ENCODE assay signal across 23 cellular contexts in the genomic region with DNA sequence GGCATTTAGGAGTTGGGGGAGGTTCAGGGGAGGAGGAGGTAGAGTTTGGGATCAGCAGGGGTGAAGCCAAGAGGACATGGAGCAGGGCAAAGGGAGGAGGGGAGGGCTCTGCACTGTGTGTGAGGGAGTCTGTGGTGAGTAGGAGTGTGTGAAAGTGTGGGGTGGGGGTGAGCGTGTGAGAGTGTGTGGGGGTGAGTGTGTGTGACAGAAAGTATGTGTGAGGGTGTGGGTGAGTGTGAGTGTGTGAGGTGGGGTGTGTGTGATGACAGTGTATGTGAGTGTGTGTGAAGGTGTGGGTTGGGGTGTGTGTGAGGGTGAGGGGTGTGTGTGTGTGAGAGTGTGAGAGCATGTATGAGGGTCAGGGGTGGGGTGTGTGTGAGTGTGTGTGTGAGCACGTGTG.
A peak's percentile ranks its signal among the peaks of the same experiment; 100 is the strongest.
DNase-seq lines count a peak whose midpoint lies in the region; ATAC-seq and TF ChIP-seq lines count a peak whose summit lies in the region.
"Had no signal": no experiment of that assay in that cellular context is flagged by ENCODE, and none has a peak within 500 bp of the region (broad histone marks: within the 10 kb centered on the region; RNA-seq: fewer than 3 reads in every experiment).

No MANE protein-coding gene starts in this region.

- DNase-seq in activated CD4-positive, alpha-beta T cell treated with anti-CD3 and anti-CD28 coated beads, Interleukin-2, amount 10 ng/mL, durations not matched to agents 24 days and 14 days = no peak
- no peak for DNase-seq in activated CD4-positive, alpha-beta T cell treated with anti-CD3 and anti-CD28 coated beads for 36 hours
- DNase-seq in activated T-helper 1 cell treated with anti-CD3 and anti-CD28 coated beads, Interleukin-12 subunit alpha, Interleukin-12 subunit beta, Interleukin-2, Interleukin-4 antibody, amounts not matched to agents 30 ng/mL and 10 ng/mL and 1 ng/mL, durations not matched to agents 14 hours and 24 hours and 36 hours (ENCODE audit: low spot score) = no peak
- no peak for DNase-seq in naive thymus-derived CD4-positive, alpha-beta T cell
- DNase-seq in NCI-H446 treated with DMSO at 0.1 percent for 48 hours (lab: John Stamatoyannopoulos, UW) = no peak
- DNase-seq in GM20000 (ENCODE audit: low spot score) = no peak
- DNase-seq: Caco-2; CD8-positive, alpha-beta T cell; MM.1S; NCI-H1417; NCI-H1694; NCI-H2029 treated with DMSO at 0.1 percent for 48 hours; NCI-H69; SIG-M5 had no signal

- intact Hi-C loops in activated CD4-positive, alpha-beta T cell treated with anti-CD3 and anti-CD28 coated beads, Interleukin-2, amount 10 ng/mL, durations not matched to agents 24 days and 14 days (cut with micrococcal nuclease) = no loop called here
- intact Hi-C loops in activated CD4-positive, alpha-beta T cell treated with anti-CD3 and anti-CD28 coated beads for 36 hours (cut with DNase I, micrococcal nuclease) = no loop called here
- intact Hi-C loops in activated T-helper 1 cell treated with anti-CD3 and anti-CD28 coated beads, Interleukin-12 subunit alpha, Interleukin-12 subunit beta, Interleukin-2, Interleukin-4 antibody, amounts not matched to agents 30 ng/mL and 10 ng/mL and 1 ng/mL, durations not matched to agents 14 hours and 24 hours and 36 hours (cut with micrococcal nuclease) = no loop called here
- intact Hi-C loops in naive thymus-derived CD4-positive, alpha-beta T cell (cut with micrococcal nuclease) = no loop called here

- no peaks in the 10 kb centered on the region for H3K27me3 ChIP-seq in naive thymus-derived CD4-positive, alpha-beta T cell (ENCODE audit: control insufficient read depth in 2 of 2, insufficient read depth in 2 of 2, low read length in 2 of 2)

- ATAC-seq in activated CD4-positive, alpha-beta T cell treated with anti-CD3 and anti-CD28 coated beads for 36 hours = no peak
- peak; percentile 20 for ATAC-seq in naive thymus-derived CD4-positive, alpha-beta T cell
- ATAC-seq in stimulated activated memory B cell treated with anti-CD40 and anti-IgM and Interleukin-4, amounts not matched to agents 10 μg/mL and 1 μg/mL and 100 μg/mL, for 72 hours = peak; percentile 10
- ATAC-seq in GM18498 (IDR thresholded peaks at IDR 0.05; ENCODE audit: unreplicated experiment) = no peak
- ATAC-seq: CD8-positive, alpha-beta T cell; Panc1 had no signal

- H3K4me1 ChIP-seq in naive thymus-derived CD4-positive, alpha-beta T cell (ENCODE audit: control insufficient read depth in 2 of 2, insufficient read depth in 2 of 2, low read length in 2 of 2) = no peaks in the 10 kb centered on the region
- H3K4me1 ChIP-seq: Caco-2, HAP-1 had no signal

- H3K27ac ChIP-seq in naive thymus-derived CD4-positive, alpha-beta T cell (ENCODE audit: low read depth, low read length) = no peak overlapping the region
- H3K27ac ChIP-seq: 22Rv1, C4-2B, KMS-11, SK-N-MC had no signal

- H3K9me3 Mint-ChIP-seq in activated CD4-positive, alpha-beta T cell treated with anti-CD3 and anti-CD28 coated beads, Interleukin-2, amount 10 ng/mL, durations not matched to agents 24 days and 14 days = peaks cover 21% of the 10 kb centered on the region
- peaks cover 4% of the 10 kb centered on the region for H3K9me3 Mint-ChIP-seq in activated CD4-positive, alpha-beta T cell treated with anti-CD3 and anti-CD28 coated beads for 36 hours (ENCODE audit: low read depth)
- peaks cover 42% of the 10 kb centered on the region for H3K9me3 Mint-ChIP-seq in activated T-helper 1 cell treated with anti-CD3 and anti-CD28 coated beads, Interleukin-12 subunit alpha, Interleukin-12 subunit beta, Interleukin-2, Interleukin-4 antibody, amounts not matched to agents 30 ng/mL and 10 ng/mL and 1 ng/mL, durations not matched to agents 14 hours and 24 hours and 36 hours
- H3K9me3 Mint-ChIP-seq in naive thymus-derived CD4-positive, alpha-beta T cell = peaks cover 0 to 40% (median 18%) of the 10 kb centered on the region in 11 donors
- peaks cover 34% of the 10 kb centered on the region for H3K9me3 Mint-ChIP-seq in stimulated activated memory B cell treated with anti-CD40 and anti-IgM and Interleukin-4, amounts not matched to agents 10 μg/mL and 1 μg/mL and 100 μg/mL, for 72 hours

- CTCF ChIA-PET in activated CD4-positive, alpha-beta T cell treated with anti-CD3 and anti-CD28 coated beads for 36 hours (lab: Charles Lee) = no interaction called here
- CTCF ChIA-PET in naive thymus-derived CD4-positive, alpha-beta T cell (lab: Charles Lee) = no interaction called here

- no peak overlapping the region for H3K4me3 ChIP-seq in naive thymus-derived CD4-positive, alpha-beta T cell (ENCODE audit: low read length)
- H3K4me3 ChIP-seq: HAP-1, SK-N-MC had no signal

- H3K36me3 ChIP-seq in naive thymus-derived CD4-positive, alpha-beta T cell (ENCODE audit: control insufficient read depth in 2 of 3, insufficient read depth in 3 of 3, low read length in 3 of 3) = no peaks in the 10 kb centered on the region
- H3K36me3 ChIP-seq: HAP-1 had no signal

- POLR2A ChIA-PET in activated CD4-positive, alpha-beta T cell treated with anti-CD3 and anti-CD28 coated beads for 36 hours (lab: Charles Lee) = no interaction called here
- POLR2A ChIA-PET in naive thymus-derived CD4-positive, alpha-beta T cell (lab: Charles Lee) = no interaction called here

- peaks cover 55% of the 10 kb centered on the region for H3K36me3 Mint-ChIP-seq in activated CD4-positive, alpha-beta T cell treated with anti-CD3 and anti-CD28 coated beads, Interleukin-2, amount 10 ng/mL, durations not matched to agents 24 days and 14 days (ENCODE audit: low read depth)
- H3K36me3 Mint-ChIP-seq in activated CD4-positive, alpha-beta T cell treated with anti-CD3 and anti-CD28 coated beads for 36 hours (ENCODE audit: low read depth) = no peaks in the 10 kb centered on the region
- peaks cover 21% of the 10 kb centered on the region for H3K36me3 Mint-ChIP-seq in activated T-helper 1 cell treated with anti-CD3 and anti-CD28 coated beads, Interleukin-12 subunit alpha, Interleukin-12 subunit beta, Interleukin-2, Interleukin-4 antibody, amounts not matched to agents 30 ng/mL and 10 ng/mL and 1 ng/mL, durations not matched to agents 14 hours and 24 hours and 36 hours (ENCODE audit: low read depth)
- peaks cover 0 to 9% (median 6%) of the 10 kb centered on the region in 5 donors for H3K36me3 Mint-ChIP-seq in naive thymus-derived CD4-positive, alpha-beta T cell
- peaks cover 16% of the 10 kb centered on the region for H3K36me3 Mint-ChIP-seq in stimulated activated memory B cell treated with anti-CD40 and anti-IgM and Interleukin-4, amounts not matched to agents 10 μg/mL and 1 μg/mL and 100 μg/mL, for 72 hours
- H3K36me3 Mint-ChIP-seq: CD8-positive, alpha-beta T cell had no signal

- peaks cover 0 to 16% (median 0%) of the 10 kb centered on the region in 3 experiments for H3K9me3 ChIP-seq in naive thymus-derived CD4-positive, alpha-beta T cell (ENCODE audit: control insufficient read depth in 2 of 3, low read length in 3 of 3)

- H3K4me3 Mint-ChIP-seq in activated CD4-positive, alpha-beta T cell treated with anti-CD3 and anti-CD28 coated beads, Interleukin-2, amount 10 ng/mL, durations not matched to agents 24 days and 14 days = no peak overlapping the region
- H3K4me3 Mint-ChIP-seq in activated CD4-positive, alpha-beta T cell treated with anti-CD3 and anti-CD28 coated beads for 36 hours = no peak overlapping the region
- no peak overlapping the region for H3K4me3 Mint-ChIP-seq in activated T-helper 1 cell treated with anti-CD3 and anti-CD28 coated beads, Interleukin-12 subunit alpha, Interleukin-12 subunit beta, Interleukin-2, Interleukin-4 antibody, amounts not matched to agents 30 ng/mL and 10 ng/mL and 1 ng/mL, durations not matched to agents 14 hours and 24 hours and 36 hours
- no peak overlapping the region for H3K4me3 Mint-ChIP-seq in naive thymus-derived CD4-positive, alpha-beta T cell
- no peak overlapping the region for H3K4me3 Mint-ChIP-seq in stimulated activated memory B cell treated with anti-CD40 and anti-IgM and Interleukin-4, amounts not matched to agents 10 μg/mL and 1 μg/mL and 100 μg/mL, for 72 hours
- H3K4me3 Mint-ChIP-seq: B cell; CD8-positive, alpha-beta T cell had no signal

- peaks cover 27% of the 10 kb centered on the region for H3K27me3 Mint-ChIP-seq in activated CD4-positive, alpha-beta T cell treated with anti-CD3 and anti-CD28 coated beads, Interleukin-2, amount 10 ng/mL, durations not matched to agents 24 days and 14 days
- peaks cover 7% of the 10 kb centered on the region for H3K27me3 Mint-ChIP-seq in activated CD4-positive, alpha-beta T cell treated with anti-CD3 and anti-CD28 coated beads for 36 hours
- peaks cover 15% of the 10 kb centered on the region for H3K27me3 Mint-ChIP-seq in activated T-helper 1 cell treated with anti-CD3 and anti-CD28 coated beads, Interleukin-12 subunit alpha, Interleukin-12 subunit beta, Interleukin-2, Interleukin-4 antibody, amounts not matched to agents 30 ng/mL and 10 ng/mL and 1 ng/mL, durations not matched to agents 14 hours and 24 hours and 36 hours (ENCODE audit: insufficient read depth)
- H3K27me3 Mint-ChIP-seq in naive thymus-derived CD4-positive, alpha-beta T cell = peaks cover 25 to 41% (median 31%) of the 10 kb centered on the region in 5 donors
- H3K27me3 Mint-ChIP-seq in stimulated activated memory B cell treated with anti-CD40 and anti-IgM and Interleukin-4, amounts not matched to agents 10 μg/mL and 1 μg/mL and 100 μg/mL, for 72 hours = peaks cover 47% of the 10 kb centered on the region

- H3K4me1 Mint-ChIP-seq in activated CD4-positive, alpha-beta T cell treated with anti-CD3 and anti-CD28 coated beads, Interleukin-2, amount 10 ng/mL, durations not matched to agents 24 days and 14 days = peaks cover 2% of the 10 kb centered on the region
- H3K4me1 Mint-ChIP-seq in activated CD4-positive, alpha-beta T cell treated with anti-CD3 and anti-CD28 coated beads for 36 hours = no peaks in the 10 kb centered on the region
- no peaks in the 10 kb centered on the region for H3K4me1 Mint-ChIP-seq in activated T-helper 1 cell treated with anti-CD3 and anti-CD28 coated beads, Interleukin-12 subunit alpha, Interleukin-12 subunit beta, Interleukin-2, Interleukin-4 antibody, amounts not matched to agents 30 ng/mL and 10 ng/mL and 1 ng/mL, durations not matched to agents 14 hours and 24 hours and 36 hours (ENCODE audit: low read depth)
- H3K4me1 Mint-ChIP-seq in naive thymus-derived CD4-positive, alpha-beta T cell = peaks cover 0 to 2% (median 0%) of the 10 kb centered on the region in 7 donors
- H3K4me1 Mint-ChIP-seq in stimulated activated memory B cell treated with anti-CD40 and anti-IgM and Interleukin-4, amounts not matched to agents 10 μg/mL and 1 μg/mL and 100 μg/mL, for 72 hours = no peaks in the 10 kb centered on the region
- H3K4me1 Mint-ChIP-seq: B cell had no signal

- peak overlapping the region; percentile 72 for H3K27ac Mint-ChIP-seq in activated CD4-positive, alpha-beta T cell treated with anti-CD3 and anti-CD28 coated beads, Interleukin-2, amount 10 ng/mL, durations not matched to agents 24 days and 14 days
- no peak overlapping the region for H3K27ac Mint-ChIP-seq in activated CD4-positive, alpha-beta T cell treated with anti-CD3 and anti-CD28 coated beads for 36 hours
- H3K27ac Mint-ChIP-seq in activated T-helper 1 cell treated with anti-CD3 and anti-CD28 coated beads, Interleukin-12 subunit alpha, Interleukin-12 subunit beta, Interleukin-2, Interleukin-4 antibody, amounts not matched to agents 30 ng/mL and 10 ng/mL and 1 ng/mL, durations not matched to agents 14 hours and 24 hours and 36 hours = peak overlapping the region; percentile 65
- H3K27ac Mint-ChIP-seq in naive thymus-derived CD4-positive, alpha-beta T cell = no peak overlapping the region
- no peak overlapping the region for H3K27ac Mint-ChIP-seq in stimulated activated memory B cell treated with anti-CD40 and anti-IgM and Interleukin-4, amounts not matched to agents 10 μg/mL and 1 μg/mL and 100 μg/mL, for 72 hours
- H3K27ac Mint-ChIP-seq: B cell; CD8-positive, alpha-beta T cell had no signal

- TF ChIP-seq CTCF in GM20000 (IDR thresholded peaks at IDR 0.05; ENCODE audit: extremely low read depth, missing control alignments) = no peak

Comparison
In these comparisons a context has a peak if more than half of its experiments do, and no peak if none do; other contexts are left out.
1. H3K27ac Mint-ChIP-seq: peak in activated CD4-positive, alpha-beta T cell treated with anti-CD3 and anti-CD28 coated beads, Interleukin-2, amount 10 ng/mL, durations not matched to agents 24 days and 14 days (single experiment) and activated T-helper 1 cell treated with anti-CD3 and anti-CD28 coated beads, Interleukin-12 subunit alpha, Interleukin-12 subunit beta, Interleukin-2, Interleukin-4 antibody, amounts not matched to agents 30 ng/mL and 10 ng/mL and 1 ng/mL, durations not matched to agents 14 hours and 24 hours and 36 hours (single experiment); none in activated CD4-positive, alpha-beta T cell treated with anti-CD3 and anti-CD28 coated beads for 36 hours (single experiment), naive thymus-derived CD4-positive, alpha-beta T cell (0 of 9) and stimulated activated memory B cell treated with anti-CD40 and anti-IgM and Interleukin-4, amounts not matched to agents 10 μg/mL and 1 μg/mL and 100 μg/mL, for 72 hours (single experiment).
2. ATAC-seq: peak in naive thymus-derived CD4-positive, alpha-beta T cell (single experiment) and stimulated activated memory B cell treated with anti-CD40 and anti-IgM and Interleukin-4, amounts not matched to agents 10 μg/mL and 1 μg/mL and 100 μg/mL, for 72 hours (single experiment); none in activated CD4-positive, alpha-beta T cell treated with anti-CD3 and anti-CD28 coated beads for 36 hours (single experiment) and GM18498 (single experiment).